In genomic region chr1:117890452-117890851, GRCh38 we compare ENCODE assay signal across 25 cellular contexts.
"Had no signal": no experiment of that assay in that cellular context is flagged by ENCODE, and none has a peak within 500 bp of the region (broad histone marks: within the 10 kb centered on the region; RNA-seq: fewer than 3 reads in every experiment).

No MANE protein-coding gene starts in this region.

- H3K4me2 ChIP-seq: hepatocyte had no signal

- H3K27ac ChIP-seq: colonic mucosa, coronary artery, dorsolateral prefrontal cortex, epithelial cell of prostate, esophagus muscularis mucosa, esophagus squamous epithelium, foreskin keratinocyte, gastrocnemius medialis, gastroesophageal sphincter, heart left ventricle, heart right ventricle, hepatocyte had no signal

- H2AFZ ChIP-seq: hepatocyte had no signal

- H3K27me3 ChIP-seq: colonic mucosa, dorsolateral prefrontal cortex, esophagus muscularis mucosa, esophagus squamous epithelium, foreskin keratinocyte, gastrocnemius medialis, gastroesophageal sphincter, heart left ventricle, heart right ventricle, hepatocyte had no signal

- H3K36me3 ChIP-seq: gastrocnemius medialis had no signal

- H3K9me3 ChIP-seq: colonic mucosa, esophagus muscularis mucosa, esophagus squamous epithelium, gastrocnemius medialis, gastroesophageal sphincter, heart left ventricle, heart right ventricle had no signal

- H3K4me1 ChIP-seq: colonic mucosa, esophagus muscularis mucosa, esophagus squamous epithelium, foreskin keratinocyte, gastroesophageal sphincter had no signal

- H3K4me3 ChIP-seq: colonic mucosa, coronary artery, dorsolateral prefrontal cortex, esophagus muscularis mucosa, esophagus squamous epithelium, gastrocnemius medialis, gastroesophageal sphincter, heart left ventricle, heart right ventricle, hepatocyte had no signal

- ATAC-seq: effector memory CD8-positive, alpha-beta T cell; esophagus mucosa; foreskin keratinocyte; gastrocnemius medialis; gastroesophageal sphincter; heart left ventricle; heart right ventricle had no signal

- DNase-seq: colonic mucosa; cortex of kidney; dermis blood vessel endothelial cell; dorsolateral prefrontal cortex; effector CD4-positive, alpha-beta T cell; effector CD8-positive, alpha-beta T cell; effector memory CD4-positive, alpha-beta T cell; effector memory CD8-positive, alpha-beta T cell; endodermal cell; erythroblast; esophagus squamous epithelium; foreskin fibroblast; foreskin keratinocyte; foreskin melanocyte; gastrocnemius medialis; glutamatergic neuron; head of caudate nucleus; heart left ventricle; heart right ventricle had no signal
